Comparison of ENCODE assay signal across 10 cellular contexts in the genomic region with DNA sequence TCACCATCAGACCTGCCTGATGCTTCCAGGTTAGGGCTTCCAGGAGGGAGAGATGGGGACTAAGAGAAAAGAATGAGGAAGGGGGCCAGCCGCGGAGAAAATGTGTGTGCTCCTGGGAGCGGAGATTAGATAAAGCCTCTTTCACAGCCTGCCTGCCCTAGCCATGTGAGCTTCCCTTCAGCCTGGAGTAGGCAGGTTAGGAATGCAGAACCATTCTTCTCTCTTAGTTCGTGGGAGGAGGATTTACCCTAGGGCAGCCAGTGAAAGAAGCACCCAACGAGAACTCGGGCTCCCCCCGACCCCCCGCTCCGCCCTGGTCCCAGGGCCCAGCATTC. TPM values are rescaled to one million over a fixed set of nuclear protein-coding genes. Genes with fewer than 3 reads are reported as not detected.
DNase-seq lines count a peak whose midpoint lies in the region; ATAC-seq, FAIRE-seq and TF ChIP-seq lines count a peak whose summit lies in the region.
"Had no signal": no experiment of that assay in that cellular context is flagged by ENCODE, and none has a peak within 500 bp of the region (broad histone marks: within the 10 kb centered on the region; RNA-seq: fewer than 3 reads in every experiment).

No MANE protein-coding gene starts in this region.

- DNase-seq in Caco-2 (peak in 1 of 2 experiments; percentile 71), HuH-7.5 (ENCODE audit: low spot score) (peak; percentile 34), epithelial cell of esophagus (ENCODE audit: low read depth) (no peak), pancreas (no peak), DMS79 (lab: John Stamatoyannopoulos, UW) (no peak), NCI-H2227 treated with DMSO at 0.1 percent for 48 hours (lab: John Stamatoyannopoulos, UW) (no peak)
- DNase-seq: midbrain had no signal

- H3K4me3 ChIP-seq in Caco-2 (ENCODE audit: low read depth, low read length) (peak overlapping the region; percentile 27), epithelial cell of esophagus (ENCODE audit: low read length) (peak overlapping the region; percentile 3), pancreas (peak overlapping the region in 2 of 4 donors; percentile 17 to 31)

- FAIRE-seq in pancreas (lab: Jason Lieb, UNC) = no peak
- FAIRE-seq: colon had no signal

- H3K27ac Mint-ChIP-seq in Caco-2 (ENCODE audit: unreplicated experiment) = peak overlapping the region; percentile 49

- H3K27me3 ChIP-seq in Caco-2 (replicated peaks; ENCODE audit: control insufficient read depth, insufficient read depth, low read length) (no peaks in the 10 kb centered on the region), pancreas (no peaks in the 10 kb centered on the region)

- intact Hi-C loops in Caco-2 (cut with micrococcal nuclease; ENCODE audit: unreplicated experiment) = loop anchor here (1.0 kb wide), 2 partner anchors 36 to 64 kb away; a partner anchor contains a TSS
- intact Hi-C loops in pancreas (cut with DNase I) = loop anchor here in 2 of 3 donors (10.0 kb wide), 3 partner anchors 157 to 717 kb away; a partner anchor contains a TSS

- peak in 3 of 4 donors; percentile 15 to 24 (median 21) for ATAC-seq in pancreas
- ATAC-seq in GM21423 (IDR thresholded peaks at IDR 0.05; ENCODE audit: unreplicated experiment) = no peak
- ATAC-seq: HCT116 had no signal

- TF ChIP-seq CTCF in Caco-2 (IDR thresholded peaks at IDR 0.05; ENCODE audit: insufficient read depth in 1 of 2, low read depth in 1 of 2, low read length in 1 of 2, severe bottlenecking in 1 of 2, unreplicated experiment in 1 of 2) (no peak), epithelial cell of esophagus (IDR thresholded peaks at IDR 0.05; ENCODE audit: insufficient read depth, low read depth, low read length, missing control alignments) (no peak), pancreas (IDR thresholded peaks at IDR 0.05) (no peak)

- no peaks in the 10 kb centered on the region for H3K36me3 Mint-ChIP-seq in Caco-2 (ENCODE audit: insufficient read depth, unreplicated experiment)

- BruUV-seq in Caco-2 (replicated peaks; lab: Mats Ljungman, UMichigan) = TSS peak; percentile 42

- no peak overlapping the region for H3K27ac ChIP-seq in pancreas

- no peaks in the 10 kb centered on the region for H3K27me3 Mint-ChIP-seq in Caco-2 (ENCODE audit: insufficient read depth, unreplicated experiment)

- 27 to 32% methylated on average over 9 of the region's 9 CpGs for WGBS in pancreas, 2 donors

- peaks cover 20% of the 10 kb centered on the region for H3K4me1 Mint-ChIP-seq in Caco-2 (ENCODE audit: low read depth, unreplicated experiment)

- H3K4me1 ChIP-seq in Caco-2 (peaks cover 16% of the 10 kb centered on the region), pancreas (no peaks in the 10 kb centered on the region)

- H3K9me3 ChIP-seq in Caco-2 (no peaks in the 10 kb centered on the region), pancreas (no peaks in the 10 kb centered on the region)

- H3K4me3 Mint-ChIP-seq in Caco-2 (ENCODE audit: unreplicated experiment) = peak overlapping the region; percentile 76

- H3K36me3 ChIP-seq in Caco-2 (ENCODE audit: control insufficient read depth, insufficient read depth, low read length) = no peaks in the 10 kb centered on the region
- H3K36me3 ChIP-seq in pancreas = no peaks in the 10 kb centered on the region

- no peaks in the 10 kb centered on the region for H3K9me3 Mint-ChIP-seq in Caco-2 (ENCODE audit: unreplicated experiment)

- POLR2A ChIA-PET in Caco-2 (lab: Charles Lee) = no interaction called here

- CTCF ChIA-PET in Caco-2 (lab: Charles Lee) = interaction anchor here (0.7 to 1.0 kb wide), 3 partner anchors 9 to 160 kb away, joined by 4 to 8 read pairs (median 6); no protein-coding TSS in a partner anchor

RNA-seq across cellular contexts. Expression of a gene that starts 36.1 kb away (rescaled TPM):
- 10.5 and 14.9 TPM in 2 replicates for total RNA-seq in Caco-2 (2022)
- total RNA-seq in pancreas = 10 to 100 TPM in 1 of 6 donors, 1 to 10 TPM in 5; 2.4 to 13.5 (median 5.7) TPM
- polyA plus RNA-seq in pancreas = 10 to 100 TPM in 1 of 2 donors, 1 to 10 TPM in 1; 8.2 to 12.0 TPM
